ENCODE assay signal across 8 cellular contexts in the genomic region with DNA sequence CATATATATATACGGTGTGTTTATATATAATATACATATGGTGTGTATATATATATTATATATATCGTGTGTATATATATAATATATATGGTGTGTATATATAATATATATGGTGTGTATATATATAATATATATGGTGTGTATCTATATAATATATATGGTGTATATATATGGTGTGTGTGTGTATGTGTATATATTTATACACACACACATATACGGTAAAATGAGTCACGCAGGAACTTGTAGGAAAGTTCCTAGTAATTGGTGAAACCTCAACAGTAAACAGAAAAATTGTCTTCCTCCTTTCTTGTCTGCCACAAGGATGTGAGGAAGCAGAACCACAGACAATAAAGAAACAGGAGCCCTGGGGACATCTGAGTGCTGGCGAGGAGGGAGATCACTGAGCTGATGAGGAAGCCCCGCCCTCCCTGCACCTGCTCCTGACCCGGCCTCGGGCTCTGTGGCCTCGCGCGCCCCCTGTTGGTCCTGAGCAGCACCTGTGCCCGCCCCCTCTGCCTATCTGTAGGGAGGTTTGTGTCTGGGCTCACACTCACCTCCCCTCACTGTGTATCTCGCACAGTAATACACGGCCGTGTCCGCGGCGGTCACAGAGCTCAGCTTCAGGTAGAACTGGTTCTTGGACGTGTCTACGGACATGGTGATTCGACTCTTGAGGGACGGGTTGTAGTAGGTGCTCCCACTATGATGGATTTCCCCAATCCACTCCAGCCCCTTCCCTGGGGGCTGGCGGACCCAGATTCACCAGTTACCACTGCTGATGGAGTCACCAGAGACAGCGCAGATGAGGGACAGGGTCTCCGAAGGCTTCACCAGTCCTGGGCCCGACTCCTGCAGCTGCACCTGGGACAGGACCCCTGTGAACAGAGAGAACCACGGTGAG.
A peak's percentile ranks its signal among the peaks of the same experiment; 100 is the strongest.
DNase-seq lines count a peak whose midpoint lies in the region; ATAC-seq and TF ChIP-seq lines count a peak whose summit lies in the region.

No MANE protein-coding gene starts in this region.

- H3K27ac ChIP-seq in Peyer's patch (no peak overlapping the region), GM23338 (ENCODE audit: low read depth) (no peak overlapping the region), gastroesophageal sphincter (no peak overlapping the region)

- DNase-seq in COR-L47 (lab: John Stamatoyannopoulos, UW): peak; percentile 48
- DNase-seq in Peyer's patch: peak; percentile 67 to 91 (median 87)
- peak; percentile 76 for DNase-seq in activated T-helper 2 cell treated with anti-CD3 and anti-CD28 coated beads, Interferon-gamma antibody, Interleukin-2, Interleukin-4, amounts not matched to agents 10 μg/mL and 5 μg/mL and 100 μg/mL, durations not matched to agents 14 hours and 24 hours and 36 hours (ENCODE audit: low spot score)
- peak; percentile 77 to 79 for DNase-seq in stimulated activated CD4-positive, alpha-beta T cell treated with anti-CD3 and anti-CD28 coated beads, Interleukin-15, amount 100 ng/mL, for 48 hours (ENCODE audit: low read depth in 2 of 2)
- DNase-seq in GM23338 (ENCODE audit: low spot score): no peak
- DNase-seq in NCI-H1092 (lab: John Stamatoyannopoulos, UW): no peak

- H3K4me3 ChIP-seq in Peyer's patch (no peak overlapping the region), GM23338 (no peak overlapping the region), gastroesophageal sphincter (no peak overlapping the region)

- H3K9me3 Mint-ChIP-seq in activated T-helper 2 cell treated with anti-CD3 and anti-CD28 coated beads, Interferon-gamma antibody, Interleukin-2, Interleukin-4, amounts not matched to agents 10 μg/mL and 5 μg/mL and 100 μg/mL, durations not matched to agents 14 hours and 24 hours and 36 hours: no peaks in the 10 kb centered on the region
- peaks cover 99% of the 10 kb centered on the region for H3K9me3 Mint-ChIP-seq in GM23338

- TF ChIP-seq CTCF in Peyer's patch (IDR thresholded peaks at IDR 0.05): peak in 5 of 6 experiments; percentile 8 to 61 (median 42)
- no peak for TF ChIP-seq CTCF in GM23338 (conservative IDR thresholded peaks at IDR 0.05; ENCODE audit: low read depth in 2 of 2)
- TF ChIP-seq CTCF in gastroesophageal sphincter (IDR thresholded peaks at IDR 0.05): no peak

- no peaks in the 10 kb centered on the region for H3K4me1 ChIP-seq in Peyer's patch
- H3K4me1 ChIP-seq in GM23338 (ENCODE audit: insufficient read depth): no peaks in the 10 kb centered on the region
- H3K4me1 ChIP-seq in gastroesophageal sphincter: no peaks in the 10 kb centered on the region

- peak; percentile 77 for ATAC-seq in HG02759 (IDR thresholded peaks at IDR 0.05; ENCODE audit: unreplicated experiment)
- no peak for ATAC-seq in GM23338
- no peak for ATAC-seq in gastroesophageal sphincter

- H3K36me3 Mint-ChIP-seq in activated T-helper 2 cell treated with anti-CD3 and anti-CD28 coated beads, Interferon-gamma antibody, Interleukin-2, Interleukin-4, amounts not matched to agents 10 μg/mL and 5 μg/mL and 100 μg/mL, durations not matched to agents 14 hours and 24 hours and 36 hours (ENCODE audit: low read depth): no peaks in the 10 kb centered on the region
- H3K36me3 Mint-ChIP-seq in GM23338 (ENCODE audit: low read depth): peaks cover 62% of the 10 kb centered on the region

- H3K27me3 Mint-ChIP-seq in activated T-helper 2 cell treated with anti-CD3 and anti-CD28 coated beads, Interferon-gamma antibody, Interleukin-2, Interleukin-4, amounts not matched to agents 10 μg/mL and 5 μg/mL and 100 μg/mL, durations not matched to agents 14 hours and 24 hours and 36 hours (ENCODE audit: low read depth): peaks cover 51% of the 10 kb centered on the region
- H3K27me3 Mint-ChIP-seq in GM23338 (ENCODE audit: insufficient read depth, low read depth, poor library complexity): peaks cover 4% of the 10 kb centered on the region

- intact Hi-C loops in activated T-helper 2 cell treated with anti-CD3 and anti-CD28 coated beads, Interferon-gamma antibody, Interleukin-2, Interleukin-4, amounts not matched to agents 10 μg/mL and 5 μg/mL and 100 μg/mL, durations not matched to agents 14 hours and 24 hours and 36 hours (cut with micrococcal nuclease): no loop called here

- H3K4me2 ChIP-seq in GM23338: no peak overlapping the region

- no peaks in the 10 kb centered on the region for H4K20me1 ChIP-seq in GM23338 (replicated peaks; ENCODE audit: insufficient read depth)

- H3K27ac Mint-ChIP-seq in activated T-helper 2 cell treated with anti-CD3 and anti-CD28 coated beads, Interferon-gamma antibody, Interleukin-2, Interleukin-4, amounts not matched to agents 10 μg/mL and 5 μg/mL and 100 μg/mL, durations not matched to agents 14 hours and 24 hours and 36 hours: no peak overlapping the region
- no peak overlapping the region for H3K27ac Mint-ChIP-seq in GM23338

- 54 to 78% methylated on average over 5 to 10 of the region's 27 CpGs for WGBS in gastroesophageal sphincter (ENCODE audit: low coverage in 1 of 2), 2 donors

- no peak for TF ChIP-seq POLR2A in Peyer's patch (IDR thresholded peaks at IDR 0.05)
- no peak for TF ChIP-seq POLR2A in gastroesophageal sphincter (IDR thresholded peaks at IDR 0.05)

- H2AFZ ChIP-seq in GM23338: no peak overlapping the region

- H3K79me2 ChIP-seq in GM23338 (replicated peaks; ENCODE audit: insufficient read depth): no peaks in the 10 kb centered on the region

- peaks cover 2% of the 10 kb centered on the region for H3K4me1 Mint-ChIP-seq in activated T-helper 2 cell treated with anti-CD3 and anti-CD28 coated beads, Interferon-gamma antibody, Interleukin-2, Interleukin-4, amounts not matched to agents 10 μg/mL and 5 μg/mL and 100 μg/mL, durations not matched to agents 14 hours and 24 hours and 36 hours (ENCODE audit: low read depth)
- H3K4me1 Mint-ChIP-seq in GM23338: no peaks in the 10 kb centered on the region

- no peaks in the 10 kb centered on the region for H3K9me2 ChIP-seq in GM23338 (ENCODE audit: insufficient read depth)

- no peaks in the 10 kb centered on the region for H3K36me3 ChIP-seq in Peyer's patch
- H3K36me3 ChIP-seq in GM23338 (ENCODE audit: insufficient read depth): no peaks in the 10 kb centered on the region
- no peaks in the 10 kb centered on the region for H3K36me3 ChIP-seq in gastroesophageal sphincter

- no peak overlapping the region for H3K4me3 Mint-ChIP-seq in activated T-helper 2 cell treated with anti-CD3 and anti-CD28 coated beads, Interferon-gamma antibody, Interleukin-2, Interleukin-4, amounts not matched to agents 10 μg/mL and 5 μg/mL and 100 μg/mL, durations not matched to agents 14 hours and 24 hours and 36 hours (ENCODE audit: low read depth)
- H3K4me3 Mint-ChIP-seq in GM23338: no peak overlapping the region

- H3F3A ChIP-seq in GM23338 (replicated peaks; ENCODE audit: low read depth): no peaks in the 10 kb centered on the region

- H3K27me3 ChIP-seq in Peyer's patch: no peaks in the 10 kb centered on the region
- H3K27me3 ChIP-seq in GM23338 (ENCODE audit: insufficient read depth): no peaks in the 10 kb centered on the region
- H3K27me3 ChIP-seq in gastroesophageal sphincter: peaks cover 41% of the 10 kb centered on the region

- no peak for TF ChIP-seq EP300 in gastroesophageal sphincter (IDR thresholded peaks at IDR 0.05)

- H3K9me3 ChIP-seq in Peyer's patch (no peaks in the 10 kb centered on the region), gastroesophageal sphincter (no peaks in the 10 kb centered on the region)

TF ChIP-seq in GM23338, 12 proteins besides CTCF, POLR2A, EP300 and RAD21 (continues in another document):
- TF ChIP-seq, protein P1, sequence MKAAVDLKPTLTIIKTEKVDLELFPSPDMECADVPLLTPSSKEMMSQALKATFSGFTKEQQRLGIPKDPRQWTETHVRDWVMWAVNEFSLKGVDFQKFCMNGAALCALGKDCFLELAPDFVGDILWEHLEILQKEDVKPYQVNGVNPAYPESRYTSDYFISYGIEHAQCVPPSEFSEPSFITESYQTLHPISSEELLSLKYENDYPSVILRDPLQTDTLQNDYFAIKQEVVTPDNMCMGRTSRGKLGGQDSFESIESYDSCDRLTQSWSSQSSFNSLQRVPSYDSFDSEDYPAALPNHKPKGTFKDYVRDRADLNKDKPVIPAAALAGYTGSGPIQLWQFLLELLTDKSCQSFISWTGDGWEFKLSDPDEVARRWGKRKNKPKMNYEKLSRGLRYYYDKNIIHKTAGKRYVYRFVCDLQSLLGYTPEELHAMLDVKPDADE (IDR thresholded peaks at IDR 0.05): no peak
- TF ChIP-seq EZH2 (IDR thresholded peaks at IDR 0.05; ENCODE audit: low read depth, unreplicated experiment) (no peak), ZNF331 (CRISPR knock-in tag; IDR thresholded peaks at IDR 0.05; ENCODE audit: low read depth) (no peak), ZNF114 (CRISPR knock-in tag; IDR thresholded peaks at IDR 0.05) (no peak), CREB1 (CRISPR knock-in tag; IDR thresholded peaks at IDR 0.05; ENCODE audit: low read depth) (no peak), NANOG (IDR thresholded peaks at IDR 0.05; ENCODE audit: borderline replicate concordance) (no peak), EZH2phosphoT487 (IDR thresholded peaks at IDR 0.05; ENCODE audit: unreplicated experiment) (no peak), JUNB (IDR thresholded peaks at IDR 0.05; ENCODE audit: unreplicated experiment) (no peak)
- TF ChIP-seq, protein P2, sequence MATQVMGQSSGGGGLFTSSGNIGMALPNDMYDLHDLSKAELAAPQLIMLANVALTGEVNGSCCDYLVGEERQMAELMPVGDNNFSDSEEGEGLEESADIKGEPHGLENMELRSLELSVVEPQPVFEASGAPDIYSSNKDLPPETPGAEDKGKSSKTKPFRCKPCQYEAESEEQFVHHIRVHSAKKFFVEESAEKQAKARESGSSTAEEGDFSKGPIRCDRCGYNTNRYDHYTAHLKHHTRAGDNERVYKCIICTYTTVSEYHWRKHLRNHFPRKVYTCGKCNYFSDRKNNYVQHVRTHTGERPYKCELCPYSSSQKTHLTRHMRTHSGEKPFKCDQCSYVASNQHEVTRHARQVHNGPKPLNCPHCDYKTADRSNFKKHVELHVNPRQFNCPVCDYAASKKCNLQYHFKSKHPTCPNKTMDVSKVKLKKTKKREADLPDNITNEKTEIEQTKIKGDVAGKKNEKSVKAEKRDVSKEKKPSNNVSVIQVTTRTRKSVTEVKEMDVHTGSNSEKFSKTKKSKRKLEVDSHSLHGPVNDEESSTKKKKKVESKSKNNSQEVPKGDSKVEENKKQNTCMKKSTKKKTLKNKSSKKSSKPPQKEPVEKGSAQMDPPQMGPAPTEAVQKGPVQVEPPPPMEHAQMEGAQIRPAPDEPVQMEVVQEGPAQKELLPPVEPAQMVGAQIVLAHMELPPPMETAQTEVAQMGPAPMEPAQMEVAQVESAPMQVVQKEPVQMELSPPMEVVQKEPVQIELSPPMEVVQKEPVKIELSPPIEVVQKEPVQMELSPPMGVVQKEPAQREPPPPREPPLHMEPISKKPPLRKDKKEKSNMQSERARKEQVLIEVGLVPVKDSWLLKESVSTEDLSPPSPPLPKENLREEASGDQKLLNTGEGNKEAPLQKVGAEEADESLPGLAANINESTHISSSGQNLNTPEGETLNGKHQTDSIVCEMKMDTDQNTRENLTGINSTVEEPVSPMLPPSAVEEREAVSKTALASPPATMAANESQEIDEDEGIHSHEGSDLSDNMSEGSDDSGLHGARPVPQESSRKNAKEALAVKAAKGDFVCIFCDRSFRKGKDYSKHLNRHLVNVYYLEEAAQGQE (IDR thresholded peaks at IDR 0.05; ENCODE audit: unreplicated experiment): no peak

Comparison
In these comparisons a context has a peak if more than half of its experiments do, and no peak if none do; other contexts are left out.
1. DNase-seq: peak in COR-L47 (single experiment), Peyer's patch (3 of 3), activated T-helper 2 cell treated with anti-CD3 and anti-CD28 coated beads, Interferon-gamma antibody, Interleukin-2, Interleukin-4, amounts not matched to agents 10 μg/mL and 5 μg/mL and 100 μg/mL, durations not matched to agents 14 hours and 24 hours and 36 hours (single experiment) and stimulated activated CD4-positive, alpha-beta T cell treated with anti-CD3 and anti-CD28 coated beads, Interleukin-15, amount 100 ng/mL, for 48 hours (2 of 2); none in GM23338 (single experiment) and NCI-H1092 (single experiment).
2. CTCF ChIP-seq: peak in Peyer's patch (5 of 6); none in GM23338 (0 of 2) and gastroesophageal sphincter (0 of 4).